ENCODE assay signal across 1 cellular context in the genomic region with DNA sequence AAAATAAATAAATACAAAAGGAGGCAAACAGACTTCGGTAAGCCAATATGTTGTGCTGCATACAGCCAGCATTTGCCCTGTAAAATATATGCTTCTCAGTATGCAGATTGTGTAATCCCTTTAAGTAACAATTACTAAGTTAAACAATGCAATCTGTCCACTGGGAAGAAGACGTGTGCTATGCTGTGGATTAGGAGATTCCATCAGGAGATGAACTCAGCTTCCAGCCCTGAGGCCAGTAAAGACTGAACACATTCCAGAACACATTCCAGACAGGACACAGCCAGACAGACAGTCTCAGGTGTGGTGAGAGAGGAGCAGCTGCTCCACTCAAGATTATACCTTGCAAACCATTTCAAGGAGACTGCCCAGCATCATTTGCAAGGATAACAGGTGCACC.
TF ChIP-seq lines count a peak whose summit lies in the region.

No MANE protein-coding gene starts in this region.

TF ChIP-seq in WTC11, 78 proteins besides CTCF, POLR2A, EP300 and RAD21 (continued from another document):
- TF ChIP-seq, protein P1, sequence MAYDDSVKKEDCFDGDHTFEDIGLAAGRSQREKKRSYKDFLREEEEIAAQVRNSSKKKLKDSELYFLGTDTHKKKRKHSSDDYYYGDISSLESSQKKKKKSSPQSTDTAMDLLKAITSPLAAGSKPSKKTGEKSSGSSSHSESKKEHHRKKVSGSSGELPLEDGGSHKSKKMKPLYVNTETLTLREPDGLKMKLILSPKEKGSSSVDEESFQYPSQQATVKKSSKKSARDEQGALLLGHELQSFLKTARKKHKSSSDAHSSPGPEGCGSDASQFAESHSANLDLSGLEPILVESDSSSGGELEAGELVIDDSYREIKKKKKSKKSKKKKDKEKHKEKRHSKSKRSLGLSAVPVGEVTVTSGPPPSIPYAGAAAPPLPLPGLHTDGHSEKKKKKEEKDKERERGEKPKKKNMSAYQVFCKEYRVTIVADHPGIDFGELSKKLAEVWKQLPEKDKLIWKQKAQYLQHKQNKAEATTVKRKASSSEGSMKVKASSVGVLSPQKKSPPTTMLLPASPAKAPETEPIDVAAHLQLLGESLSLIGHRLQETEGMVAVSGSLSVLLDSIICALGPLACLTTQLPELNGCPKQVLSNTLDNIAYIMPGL (CRISPR knock-in tag; IDR thresholded peaks at IDR 0.05) = no peak
- TF ChIP-seq TCF7 (CRISPR knock-in tag; IDR thresholded peaks at IDR 0.05; ENCODE audit: low read depth) (no peak), ZNF263 (CRISPR knock-in tag; IDR thresholded peaks at IDR 0.05; ENCODE audit: low read depth) (no peak), KAT7 (CRISPR knock-in tag; IDR thresholded peaks at IDR 0.05; ENCODE audit: borderline replicate concordance) (no peak), CREM (CRISPR knock-in tag; IDR thresholded peaks at IDR 0.05) (no peak), RELA (CRISPR knock-in tag; IDR thresholded peaks at IDR 0.05; ENCODE audit: borderline replicate concordance) (no peak), IRF2 (CRISPR knock-in tag; IDR thresholded peaks at IDR 0.05; ENCODE audit: borderline replicate concordance, low read depth) (no peak), TP53 (CRISPR knock-in tag; IDR thresholded peaks at IDR 0.05) (no peak), NFE2L1 (CRISPR knock-in tag; IDR thresholded peaks at IDR 0.05) (no peak)
- TF ChIP-seq, protein P2, sequence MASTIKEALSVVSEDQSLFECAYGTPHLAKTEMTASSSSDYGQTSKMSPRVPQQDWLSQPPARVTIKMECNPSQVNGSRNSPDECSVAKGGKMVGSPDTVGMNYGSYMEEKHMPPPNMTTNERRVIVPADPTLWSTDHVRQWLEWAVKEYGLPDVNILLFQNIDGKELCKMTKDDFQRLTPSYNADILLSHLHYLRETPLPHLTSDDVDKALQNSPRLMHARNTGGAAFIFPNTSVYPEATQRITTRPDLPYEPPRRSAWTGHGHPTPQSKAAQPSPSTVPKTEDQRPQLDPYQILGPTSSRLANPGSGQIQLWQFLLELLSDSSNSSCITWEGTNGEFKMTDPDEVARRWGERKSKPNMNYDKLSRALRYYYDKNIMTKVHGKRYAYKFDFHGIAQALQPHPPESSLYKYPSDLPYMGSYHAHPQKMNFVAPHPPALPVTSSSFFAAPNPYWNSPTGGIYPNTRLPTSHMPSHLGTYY (CRISPR knock-in tag; IDR thresholded peaks at IDR 0.05) = no peak
- TF ChIP-seq, protein P3, sequence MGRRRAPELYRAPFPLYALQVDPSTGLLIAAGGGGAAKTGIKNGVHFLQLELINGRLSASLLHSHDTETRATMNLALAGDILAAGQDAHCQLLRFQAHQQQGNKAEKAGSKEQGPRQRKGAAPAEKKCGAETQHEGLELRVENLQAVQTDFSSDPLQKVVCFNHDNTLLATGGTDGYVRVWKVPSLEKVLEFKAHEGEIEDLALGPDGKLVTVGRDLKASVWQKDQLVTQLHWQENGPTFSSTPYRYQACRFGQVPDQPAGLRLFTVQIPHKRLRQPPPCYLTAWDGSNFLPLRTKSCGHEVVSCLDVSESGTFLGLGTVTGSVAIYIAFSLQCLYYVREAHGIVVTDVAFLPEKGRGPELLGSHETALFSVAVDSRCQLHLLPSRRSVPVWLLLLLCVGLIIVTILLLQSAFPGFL (CRISPR knock-in tag; IDR thresholded peaks at IDR 0.05; ENCODE audit: borderline replicate concordance) = no peak
- TF ChIP-seq, protein P4, sequence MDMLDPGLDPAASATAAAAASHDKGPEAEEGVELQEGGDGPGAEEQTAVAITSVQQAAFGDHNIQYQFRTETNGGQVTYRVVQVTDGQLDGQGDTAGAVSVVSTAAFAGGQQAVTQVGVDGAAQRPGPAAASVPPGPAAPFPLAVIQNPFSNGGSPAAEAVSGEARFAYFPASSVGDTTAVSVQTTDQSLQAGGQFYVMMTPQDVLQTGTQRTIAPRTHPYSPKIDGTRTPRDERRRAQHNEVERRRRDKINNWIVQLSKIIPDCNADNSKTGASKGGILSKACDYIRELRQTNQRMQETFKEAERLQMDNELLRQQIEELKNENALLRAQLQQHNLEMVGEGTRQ (CRISPR knock-in tag; IDR thresholded peaks at IDR 0.05) = no peak
- TF ChIP-seq, protein P5, sequence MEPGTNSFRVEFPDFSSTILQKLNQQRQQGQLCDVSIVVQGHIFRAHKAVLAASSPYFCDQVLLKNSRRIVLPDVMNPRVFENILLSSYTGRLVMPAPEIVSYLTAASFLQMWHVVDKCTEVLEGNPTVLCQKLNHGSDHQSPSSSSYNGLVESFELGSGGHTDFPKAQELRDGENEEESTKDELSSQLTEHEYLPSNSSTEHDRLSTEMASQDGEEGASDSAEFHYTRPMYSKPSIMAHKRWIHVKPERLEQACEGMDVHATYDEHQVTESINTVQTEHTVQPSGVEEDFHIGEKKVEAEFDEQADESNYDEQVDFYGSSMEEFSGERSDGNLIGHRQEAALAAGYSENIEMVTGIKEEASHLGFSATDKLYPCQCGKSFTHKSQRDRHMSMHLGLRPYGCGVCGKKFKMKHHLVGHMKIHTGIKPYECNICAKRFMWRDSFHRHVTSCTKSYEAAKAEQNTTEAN (CRISPR knock-in tag; IDR thresholded peaks at IDR 0.05) = no peak
TF ChIP-seq in WTC11: peak in this region for 0.
